Comparison of ENCODE assay signal across 1 cellular context in genomic region chr10:58384999-58385783, GRCh38.
A peak's percentile ranks its signal among the peaks of the same experiment; 100 is the strongest.
TF ChIP-seq lines count a peak whose summit lies in the region.

Gene TFAM, plus strand, starts transcription at chr10:58385410. Its CDS starts 138 bp downstream, at chr10:58385548.

TF ChIP-seq in K562, 482 proteins besides CTCF, POLR2A, EP300 and RAD21 (continued from another document and continues in another):
- TF ChIP-seq ZBTB40 (IDR thresholded peaks at IDR 0.05) (peak; percentile 69), ZBTB40 (CRISPR knock-in tag; IDR thresholded peaks at IDR 0.05) (no peak), TCF7 (IDR thresholded peaks at IDR 0.05; ENCODE audit: borderline replicate concordance) (peak; percentile 90), MLLT1 (IDR thresholded peaks at IDR 0.05) (peak; percentile 32 to 93), NRF1 (conservative IDR thresholded peaks at IDR 0.05 in 1 of 2, IDR thresholded peaks at IDR 0.05 in 1 of 2) (peak; percentile 94 to 95), NEUROD1 (IDR thresholded peaks at IDR 0.05; ENCODE audit: borderline replicate concordance, low read depth, low read length, partially characterized antibody) (peak; percentile 69), MAZ (CRISPR knock-in tag; conservative IDR thresholded peaks at IDR 0.05 in 1 of 2, IDR thresholded peaks at IDR 0.05 in 1 of 2) (peak; percentile 76 to 85), ZBTB2 (IDR thresholded peaks at IDR 0.05) (peak; percentile 87), KDM2B (CRISPR knock-in tag; IDR thresholded peaks at IDR 0.05) (peak; percentile 15; the same call in 1 of the 2 replicates), SP1 (CRISPR knock-in tag; IDR thresholded peaks at IDR 0.05) (peak; percentile 74), CEBPG (CRISPR knock-in tag; IDR thresholded peaks at IDR 0.05) (0 out of 2 replicates have a peak, but pooled peaks have one; percentile 20), CEBPG (tag; conservative IDR thresholded peaks at IDR 0.05 in 1 of 2, IDR thresholded peaks at IDR 0.05 in 1 of 2) (no peak), GABPB1 (CRISPR knock-in tag; IDR thresholded peaks at IDR 0.05) (peak; percentile 91), GABPA (tag; conservative IDR thresholded peaks at IDR 0.05; ENCODE audit: low read depth) (peak; percentile 91), CBX5 (IDR thresholded peaks at IDR 0.05; ENCODE audit: borderline replicate concordance, low read depth) (peak; percentile 68; the same call in 1 of the 2 replicates), E2F3 (CRISPR knock-in tag; IDR thresholded peaks at IDR 0.05) (peak; percentile 76), TGIF2 (CRISPR knock-in tag; IDR thresholded peaks at IDR 0.05) (peak; percentile 82; the same call in 1 of the 2 replicates), TFAP4 (CRISPR knock-in tag; IDR thresholded peaks at IDR 0.05; ENCODE audit: borderline replicate concordance) (peak; percentile 86), GATAD2B (IDR thresholded peaks at IDR 0.05; ENCODE audit: borderline replicate concordance) (peak; percentile 77; the same call in 1 of the 2 replicates), ZNF740 (CRISPR knock-in tag; IDR thresholded peaks at IDR 0.05) (no peak), ZNF740 (tag; IDR thresholded peaks at IDR 0.05) (0 out of 4 replicates have a peak, but pooled peaks of 1 of the 2 experiments have one; percentile 40), MXI1 (IDR thresholded peaks at IDR 0.05; ENCODE audit: low read depth, low read length) (peak; percentile 75; the same call in 1 of the 2 replicates), PRPF4 (IDR thresholded peaks at IDR 0.05; ENCODE audit: insufficient read depth, low read depth, low read length, poor library complexity, severe bottlenecking) (peak; percentile 65), ELF1 (tag; IDR thresholded peaks at IDR 0.05) (0 out of 2 replicates have a peak, but pooled peaks have one; percentile 8), AFF4 (CRISPR knock-in tag; IDR thresholded peaks at IDR 0.05) (peak; percentile 86), ZNF77 (CRISPR knock-in tag; IDR thresholded peaks at IDR 0.05) (no peak), THRB (CRISPR knock-in tag; conservative IDR thresholded peaks at IDR 0.05) (0 out of 2 replicates have a peak, but pooled peaks have one; percentile 15), ZNF507 (tag; conservative IDR thresholded peaks at IDR 0.05) (no peak), CC2D1A (IDR thresholded peaks at IDR 0.05) (peak; percentile 59; the same call in 1 of the 2 replicates), MBD2 (IDR thresholded peaks at IDR 0.05; ENCODE audit: borderline replicate concordance, low read depth) (peak; percentile 90), MYC (IDR thresholded peaks at IDR 0.05; ENCODE audit: low read depth, low read length) (peak; percentile 91), MYC (CRISPR knock-in tag; IDR thresholded peaks at IDR 0.05; ENCODE audit: borderline replicate concordance, low read depth) (peak; percentile 71; the same call in 1 of the 2 replicates), SIN3B (IDR thresholded peaks at IDR 0.05; ENCODE audit: low read depth) (peak; percentile 62), RCOR1 (IDR thresholded peaks at IDR 0.05; ENCODE audit: borderline replicate concordance in 1 of 2, low read depth in 2 of 2, low read length in 2 of 2) (peak; percentile 73 to 82; a peak in 3 of 4 replicates), ZNF165 (CRISPR knock-in tag; IDR thresholded peaks at IDR 0.05; ENCODE audit: borderline replicate concordance) (no peak), SMARCC2 (IDR thresholded peaks at IDR 0.05; ENCODE audit: low read depth) (peak; percentile 17; the same call in 1 of the 2 replicates), CREB3 (tag; conservative IDR thresholded peaks at IDR 0.05; ENCODE audit: low read depth) (no peak), TAF1 (IDR thresholded peaks at IDR 0.05; ENCODE audit: control insufficient read depth, extremely low read depth, insufficient read depth, low read length, severe bottlenecking) (peak; percentile 90), ZNF146 (CRISPR knock-in tag; IDR thresholded peaks at IDR 0.05; ENCODE audit: unreplicated experiment) (no peak), ATF1 (CRISPR knock-in tag; IDR thresholded peaks at IDR 0.05) (no peak), ATF1 (tag; IDR thresholded peaks at IDR 0.05) (peak; percentile 76)
